In the genomic region with DNA sequence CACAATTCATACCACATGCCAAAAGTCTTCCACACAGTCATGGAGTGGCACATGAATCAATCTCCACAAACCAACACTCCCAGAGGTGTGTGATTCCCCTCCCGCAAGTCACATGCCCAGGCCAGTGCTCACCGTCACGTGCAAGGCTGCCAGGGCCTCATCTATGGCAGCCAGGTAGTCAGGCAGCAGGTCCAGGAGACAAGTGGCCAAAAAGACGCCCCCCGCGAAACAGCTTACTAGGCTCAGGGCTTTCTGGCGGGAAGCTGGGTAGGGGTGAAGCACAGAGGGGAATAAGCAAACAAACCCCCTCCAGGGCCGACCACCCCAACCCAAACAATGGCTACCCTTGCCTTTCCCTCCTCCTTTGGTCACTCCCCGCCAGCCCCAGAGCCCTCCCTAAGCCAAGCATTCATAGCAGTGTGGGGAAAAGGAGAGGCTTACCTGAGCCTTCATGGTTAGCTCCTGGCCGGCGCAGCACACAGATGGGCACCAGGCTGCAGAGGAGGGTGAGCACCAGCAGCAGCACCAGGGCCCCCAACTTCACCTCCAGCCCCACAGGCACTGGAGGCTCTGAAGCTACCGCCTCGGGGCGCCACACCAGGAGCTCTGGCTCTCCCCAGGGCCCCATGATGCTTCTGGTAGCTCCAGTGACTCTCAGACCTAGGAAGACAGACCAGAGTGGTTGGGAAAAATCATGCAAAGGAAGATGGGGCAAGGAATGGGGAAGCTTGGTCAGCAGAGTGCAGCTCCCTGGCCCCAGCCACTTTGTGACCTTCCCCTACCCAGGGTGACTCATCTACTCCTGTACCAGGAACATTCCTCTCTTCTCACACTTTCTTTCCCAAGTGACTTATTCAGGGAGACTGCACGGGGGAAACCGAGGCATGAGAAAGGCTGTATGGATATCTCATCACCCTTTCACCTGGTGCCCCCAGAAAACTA, we compare ENCODE assay signal across 6 cellular contexts. TPM values are rescaled to one million over a fixed set of nuclear protein-coding genes. Genes with fewer than 3 reads are reported as not detected.
A peak's percentile ranks its signal among the peaks of the same experiment; 100 is the strongest.
DNase-seq lines count a peak whose midpoint lies in the region; ATAC-seq and TF ChIP-seq lines count a peak whose summit lies in the region.

No MANE protein-coding gene starts in this region.

- ATAC-seq in HG02885 (IDR thresholded peaks at IDR 0.05; ENCODE audit: poor library complexity, unreplicated experiment): no peak
- ATAC-seq in GM21367 (IDR thresholded peaks at IDR 0.05; ENCODE audit: unreplicated experiment): no peak

- TF ChIP-seq CTCF in AG09309 (IDR thresholded peaks at IDR 0.05; ENCODE audit: control insufficient read depth, insufficient read depth, low read depth, low read length, missing control alignments) (no peak), epithelial cell of proximal tubule (conservative IDR thresholded peaks at IDR 0.05; ENCODE audit: low read depth, low read length) (no peak)

- H3K27ac ChIP-seq in skin epidermis: peak overlapping the region; percentile 41 to 98 (median 94)

- DNase-seq in AG09309 (ENCODE audit: low read depth): no peak
- DNase-seq in M059J (ENCODE audit: low read depth): peak; percentile 82
- DNase-seq in epithelial cell of proximal tubule (ENCODE audit: low read depth): no peak

- H3K4me3 ChIP-seq in AG09309 (ENCODE audit: control insufficient read depth, low read depth, low read length) (peak overlapping the region; percentile 81), epithelial cell of proximal tubule (ENCODE audit: low read depth, low read length) (peak overlapping the region; percentile 69), skin epidermis (peak overlapping the region; percentile 47 to 83 (median 66))

RNA-seq across cellular contexts. Expression of a gene that starts 1.0 kb away (rescaled TPM):
- total RNA-seq in M059J (2014; rRNA removed; shearing (Covaris generic)): 120 and 138 TPM in 2 replicates
- 107 and 145 TPM in 2 replicates for total RNA-seq in epithelial cell of proximal tubule

RNA-seq across cellular contexts. Expression of a gene that starts 3.9 kb away (rescaled TPM):
- 11.4 and 13.7 TPM in 2 replicates for total RNA-seq in M059J (2014; rRNA removed; shearing (Covaris generic))
- total RNA-seq in epithelial cell of proximal tubule: 20.2 and 24.6 TPM in 2 replicates

RNA-seq across cellular contexts. Expression of a gene that starts 5.3 kb away (rescaled TPM):
- total RNA-seq in M059J (2014; rRNA removed; shearing (Covaris generic)): 6.5 and 9.6 TPM in 2 replicates
- total RNA-seq in epithelial cell of proximal tubule: 10.7 and 15.3 TPM in 2 replicates

RNA-seq across cellular contexts. Expression of a gene that starts 15.1 kb away (rescaled TPM):
- total RNA-seq in M059J (2014; rRNA removed; shearing (Covaris generic)): 367 and 415 TPM in 2 replicates
- 170 and 314 TPM in 2 replicates for total RNA-seq in epithelial cell of proximal tubule

RNA-seq across cellular contexts. Expression of a gene that starts 15.8 kb away (rescaled TPM):
- total RNA-seq in M059J (2014; rRNA removed; shearing (Covaris generic)): 8.4 and 9.0 TPM in 2 replicates
- total RNA-seq in epithelial cell of proximal tubule: 19.1 and 42.5 TPM in 2 replicates
